8 cellular contexts compared by ENCODE assay signal in the genomic region with DNA sequence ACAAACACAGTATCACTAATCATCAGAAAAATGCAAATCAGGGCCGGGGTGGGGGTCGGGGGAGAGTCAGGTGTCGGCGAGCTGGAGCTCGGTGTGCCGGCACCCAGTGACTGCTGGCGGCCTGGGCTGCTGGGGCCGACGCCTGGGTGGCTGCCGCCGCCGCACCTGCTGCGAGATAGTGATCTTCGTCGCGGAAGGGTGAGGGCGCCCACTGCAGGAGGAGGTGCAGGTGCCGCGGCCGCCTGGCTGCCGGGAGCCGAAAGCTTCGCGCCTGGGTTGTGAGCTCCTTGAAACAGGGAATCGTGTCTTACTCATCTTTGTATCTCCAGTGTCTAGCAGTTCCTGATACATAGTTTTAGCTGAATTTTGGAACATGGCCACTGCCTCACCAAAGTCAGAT.
DNase-seq lines count a peak whose midpoint lies in the region; ATAC-seq, FAIRE-seq and TF ChIP-seq lines count a peak whose summit lies in the region.

No MANE protein-coding gene starts in this region.

- RAD21 ChIA-PET in GM12878 (lab: Charles Lee; ENCODE audit: unreplicated experiment), result interaction anchor here (0.6 to 2.8 kb wide), 13 partner anchors 15 to 618 kb away, joined by 3 to 51 read pairs (median 4); a partner anchor contains a TSS

- H3K4me2 ChIP-seq in OCI-LY7 (ENCODE audit: low read length) (no peak overlapping the region), GM12878 (ENCODE audit: control insufficient read depth, insufficient read depth) (peak overlapping the region; percentile 60)

- no peaks in the 10 kb centered on the region for H4K20me1 ChIP-seq in OCI-LY7 (ENCODE audit: insufficient read depth, low read length)
- H4K20me1 ChIP-seq in GM12878 (ENCODE audit: control insufficient read depth, insufficient read depth), result no peaks in the 10 kb centered on the region

- H3K27me3 ChIP-seq in AG04450 (ENCODE audit: control insufficient read depth, insufficient read depth, low read length), result peaks cover 3% of the 10 kb centered on the region
- H3K27me3 ChIP-seq in GM12878 (replicated peaks in 1 of 2; ENCODE audit: control insufficient read depth in 2 of 2, insufficient read depth in 2 of 2, low read length in 1 of 2), result no peaks in the 10 kb centered on the region
- peaks cover 0 to 11% of the 10 kb centered on the region in 2 donors for H3K27me3 ChIP-seq in tibial nerve
- no peaks in the 10 kb centered on the region for H3K27me3 ChIP-seq in adrenal gland

- no peak overlapping the region; the same call in 1 of the 2 replicates for H3K9ac ChIP-seq in GM12878 (ENCODE audit: control insufficient read depth, insufficient read depth, low read length)

- peak; percentile 73 for TF ChIP-seq RAD21 in GM12878 (IDR thresholded peaks at IDR 0.05; ENCODE audit: insufficient read depth, low read depth, low read length)

- ATAC-seq in GM18907 (IDR thresholded peaks at IDR 0.05; ENCODE audit: unreplicated experiment) (peak; percentile 98), HG03025 (IDR thresholded peaks at IDR 0.05; ENCODE audit: low FRiP score, unreplicated experiment) (peak; percentile 98), GM12878 (peak; percentile 98), mucosa of descending colon (peak; percentile 81)

- no peaks in the 10 kb centered on the region for H3K9me2 ChIP-seq in OCI-LY7 (ENCODE audit: insufficient read depth, low read length)

- H3K4me3 ChIP-seq in AG04450 (ENCODE audit: low read depth, low read length), result no peak overlapping the region; the same call in 1 of the 2 replicates
- no peak overlapping the region for H3K4me3 ChIP-seq in OCI-LY7 (ENCODE audit: low read depth, low read length, poor library complexity, severe bottlenecking)
- no peak overlapping the region; the same call in 1 of the 2 replicates for H3K4me3 ChIP-seq in GM12878
- no peak overlapping the region for H3K4me3 ChIP-seq in mucosa of descending colon
- H3K4me3 ChIP-seq in tibial nerve, result no peak overlapping the region
- H3K4me3 ChIP-seq in adrenal gland, result peak overlapping the region in 1 of 4 donors; percentile 28

- 23% methylated on average over 25 of the region's 25 CpGs for WGBS in GM12878 (ENCODE audit: insufficient coverage, insufficient replicate concordance, low lambda C conversion rate, missing lambda C conversion rate)
- WGBS in tibial nerve, 2 donors, result 8 to 11% methylated on average over 25 of the region's 25 CpGs
- WGBS in adrenal gland, 4 donors, result 9 to 21% (median 11%) methylated on average over 10 to 25 of the region's 25 CpGs

- POLR2A ChIA-PET in AG04450 (lab: Yijun Ruan, JAX) (no interaction called here), OCI-LY7 (lab: Charles Lee) (interaction anchor here (0.9 to 1.7 kb wide), 2 partner anchors 11 kb away, joined by 3 to 7 read pairs; no protein-coding TSS in a partner anchor), GM12878 (lab: Charles Lee) (interaction anchor here (1.5 kb wide), 1 partner anchor 55 kb away, joined by 5 read pairs; no protein-coding TSS in a partner anchor)

- FAIRE-seq in GM12878 (lab: Jason Lieb, UNC), result no peak

- CTCF ChIA-PET in AG04450 (lab: Charles Lee), result interaction anchor here (0.7 to 2.0 kb wide), 7 partner anchors 8 to 96 kb away, joined by 3 to 7 read pairs (median 4); no protein-coding TSS in a partner anchor
- CTCF ChIA-PET in OCI-LY7 (lab: Charles Lee; ENCODE audit: unreplicated experiment), result no interaction called here
- CTCF ChIA-PET in GM12878 (lab: Yijun Ruan, JAX), result interaction anchor here (0.6 to 3.8 kb wide), 18 partner anchors 8 to 1365 kb away, joined by 3 to 53 read pairs (median 4); no protein-coding TSS in a partner anchor

- TF ChIP-seq POLR2A in GM12878 (IDR thresholded peaks at IDR 0.05; ENCODE audit: low read depth, low read length) (no peak), tibial nerve (IDR thresholded peaks at IDR 0.05) (no peak), adrenal gland (IDR thresholded peaks at IDR 0.05) (no peak)

- H3K27ac ChIP-seq in AG04450 (ENCODE audit: low read depth, low read length) (no peak overlapping the region), OCI-LY7 (ENCODE audit: low read depth, low read length, poor library complexity, severe bottlenecking) (no peak overlapping the region), GM12878 (ENCODE audit: control insufficient read depth, insufficient read depth) (no peak overlapping the region), tibial nerve (no peak overlapping the region), adrenal gland (no peak overlapping the region)

- TF ChIP-seq CTCF in AG04450 (IDR thresholded peaks at IDR 0.05; ENCODE audit: low read depth, low read length), result peak; percentile 22
- TF ChIP-seq CTCF in OCI-LY7 (conservative IDR thresholded peaks at IDR 0.05; ENCODE audit: low read length), result 0 out of 2 replicates have a peak, but pooled peaks have one; percentile 27
- peak; percentile 62 to 71 (median 70) for TF ChIP-seq CTCF in GM12878 (IDR thresholded peaks at IDR 0.05 in 2 of 3, conservative IDR thresholded peaks at IDR 0.05 in 1 of 3; ENCODE audit: control insufficient read depth in 2 of 3, extremely low read depth in 1 of 3, insufficient read depth in 1 of 3, low read depth in 3 of 3, low read length in 3 of 3)
- TF ChIP-seq CTCF in mucosa of descending colon (IDR thresholded peaks at IDR 0.05), result peak; percentile 28
- TF ChIP-seq CTCF in tibial nerve (IDR thresholded peaks at IDR 0.05), result no peak
- no peak for TF ChIP-seq CTCF in adrenal gland (IDR thresholded peaks at IDR 0.05)

- H3K79me2 ChIP-seq in OCI-LY7 (ENCODE audit: insufficient read depth, low read depth, low read length), result no peaks in the 10 kb centered on the region
- no peaks in the 10 kb centered on the region for H3K79me2 ChIP-seq in GM12878 (ENCODE audit: control insufficient read depth, insufficient read depth, low read length)

- no TSS peak for BruUV-seq in OCI-LY7 (replicated peaks; lab: Mats Ljungman, UMichigan)
- BruUV-seq in GM12878 (replicated peaks; lab: Mats Ljungman, UMichigan), result no TSS peak

- intact Hi-C loops in OCI-LY7 (cut with micrococcal nuclease; ENCODE audit: unreplicated experiment) (no loop called here), GM12878 (cut with micrococcal nuclease; ENCODE audit: unreplicated experiment) (loop anchor here (1.0 to 5.0 kb wide), 3 partner anchors 45 to 155 kb away; no protein-coding TSS in a partner anchor), mucosa of descending colon (cut with DNase I, micrococcal nuclease) (no loop called here), adrenal gland (cut with DNase I) (no loop called here)

- SMC1A ChIA-PET in GM12878 (lab: Charles Lee; ENCODE audit: uncharacterized antibody, unreplicated experiment), result interaction anchor here (1.0 to 4.4 kb wide), 17 partner anchors 10 to 619 kb away, joined by 3 to 62 read pairs (median 5); no protein-coding TSS in a partner anchor

- TF ChIP-seq EP300 in GM12878 (IDR thresholded peaks at IDR 0.05; ENCODE audit: borderline replicate concordance in 1 of 2, control insufficient read depth in 1 of 2, low read depth in 2 of 2, low read length in 2 of 2) (no peak), tibial nerve (IDR thresholded peaks at IDR 0.05) (no peak)

- H3K9me3 ChIP-seq in AG04450 (ENCODE audit: control insufficient read depth, insufficient read depth, low read length) (no peaks in the 10 kb centered on the region; the same call in 1 of the 2 replicates), OCI-LY7 (ENCODE audit: low read length) (no peaks in the 10 kb centered on the region), GM12878 (replicated peaks; ENCODE audit: control insufficient read depth, insufficient read depth, low read length) (no peaks in the 10 kb centered on the region; the same call in 2 of the 3 replicates), mucosa of descending colon (no peaks in the 10 kb centered on the region), tibial nerve (no peaks in the 10 kb centered on the region), adrenal gland (replicated peaks in 1 of 3) (no peaks in the 10 kb centered on the region)

- H2AFZ ChIP-seq in OCI-LY7 (ENCODE audit: low read length), result no peak overlapping the region
- peak overlapping the region; percentile 69 for H2AFZ ChIP-seq in GM12878 (ENCODE audit: control insufficient read depth, low read depth, low read length)

- DNase-seq in AG04450 (ENCODE audit: low read depth, low spot score) (no peak), OCI-LY7 (ENCODE audit: low spot score) (no peak), GM12878 (ENCODE audit: low read depth, low spot score) (no peak), mucosa of descending colon (peak; percentile 49 to 63 (median 51)), tibial nerve (ENCODE audit: low spot score in 2 of 2) (no peak), adrenal gland (no peak)

- in situ Hi-C loops in GM12878 (cut with MboI), result no loop called here

- no peaks in the 10 kb centered on the region for H3K4me1 ChIP-seq in OCI-LY7 (ENCODE audit: insufficient read depth, low read length, poor library complexity, severe bottlenecking)
- peaks cover 3% of the 10 kb centered on the region for H3K4me1 ChIP-seq in GM12878 (ENCODE audit: control insufficient read depth, insufficient read depth, low read length)
- no peaks in the 10 kb centered on the region for H3K4me1 ChIP-seq in mucosa of descending colon (ENCODE audit: low read depth)
- peaks cover 0 to 5% (median 0%) of the 10 kb centered on the region in 4 donors for H3K4me1 ChIP-seq in tibial nerve
- no peaks in the 10 kb centered on the region for H3K4me1 ChIP-seq in adrenal gland (replicated peaks in 1 of 2)

- no peaks in the 10 kb centered on the region for H3K36me3 ChIP-seq in OCI-LY7 (ENCODE audit: insufficient read depth, low read length)
- no peaks in the 10 kb centered on the region for H3K36me3 ChIP-seq in GM12878 (ENCODE audit: control insufficient read depth in 2 of 2, insufficient read depth in 2 of 2, low read length in 1 of 2)
- no peaks in the 10 kb centered on the region for H3K36me3 ChIP-seq in mucosa of descending colon (ENCODE audit: low read depth)
- H3K36me3 ChIP-seq in tibial nerve, result no peaks in the 10 kb centered on the region
- H3K36me3 ChIP-seq in adrenal gland (replicated peaks in 1 of 2), result no peaks in the 10 kb centered on the region

TF ChIP-seq in GM12878, 131 proteins besides CTCF, POLR2A, EP300 and RAD21 (continues in another document):
- TF ChIP-seq EED (IDR thresholded peaks at IDR 0.05; ENCODE audit: low read depth) (peak; percentile 49; the same call in 1 of the 2 replicates), TCF7 (IDR thresholded peaks at IDR 0.05; ENCODE audit: borderline replicate concordance) (no peak), DPF2 (IDR thresholded peaks at IDR 0.05) (0 out of 2 replicates have a peak, but pooled peaks have one; percentile 16), TCF12 (IDR thresholded peaks at IDR 0.05; ENCODE audit: low read depth, low read length) (peak; percentile 86)

Comparison
In these comparisons a context has a peak if more than half of its experiments do, and no peak if none do; other contexts are left out.
1. DNase-seq: peak in mucosa of descending colon (3 of 3); none in AG04450 (single experiment), OCI-LY7 (single experiment), GM12878 (single experiment), tibial nerve (0 of 2) and adrenal gland (0 of 7).
2. CTCF ChIP-seq: peak in AG04450 (single experiment), OCI-LY7 (single experiment), GM12878 (3 of 3) and mucosa of descending colon (single experiment); none in tibial nerve (0 of 5) and adrenal gland (0 of 6).
3. Peak in every context shown above with its lines, with median percentiles within 50 percentile points of each other: ATAC-seq.